ENCODE assay signal across 15 cellular contexts in the genomic region with DNA sequence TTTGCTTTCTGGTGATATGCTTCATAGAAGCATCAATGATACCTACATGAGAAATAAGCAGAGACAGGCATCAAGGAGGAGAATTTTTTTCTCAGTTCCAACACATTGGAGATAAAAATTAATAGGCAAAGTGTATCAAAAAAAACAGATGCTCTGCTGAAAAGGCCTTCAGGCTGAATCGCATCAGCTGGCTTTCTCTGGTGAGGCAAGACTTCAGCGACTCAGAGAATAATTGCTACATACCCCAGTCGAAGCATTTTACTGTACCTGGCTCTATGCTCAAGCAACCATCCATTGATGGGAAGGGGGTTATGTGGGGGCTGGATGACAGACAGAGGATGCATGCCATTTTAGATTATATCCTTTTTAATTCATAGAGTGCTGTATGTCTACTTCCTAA.
DNase-seq lines count a peak whose midpoint lies in the region; ATAC-seq, FAIRE-seq and TF ChIP-seq lines count a peak whose summit lies in the region.
"Had no signal": no experiment of that assay in that cellular context is flagged by ENCODE, and none has a peak within 500 bp of the region (broad histone marks: within the 10 kb centered on the region; RNA-seq: fewer than 3 reads in every experiment).

No MANE protein-coding gene starts in this region.

- no peak for ATAC-seq in HG02642 (IDR thresholded peaks at IDR 0.05; ENCODE audit: poor library complexity, unreplicated experiment)
- ATAC-seq in HG02610 (IDR thresholded peaks at IDR 0.05; ENCODE audit: unreplicated experiment), result no peak
- ATAC-seq: CD8-positive, alpha-beta T cell; GM12878; GM23338 had no signal

- no peaks in the 10 kb centered on the region for H3K36me3 ChIP-seq in bronchial epithelial cell (ENCODE audit: control insufficient read depth, insufficient read depth, low read length)
- H3K36me3 ChIP-seq: BE2C had no signal

- FAIRE-seq in bronchial epithelial cell (lab: Jason Lieb, UNC), result no peak
- FAIRE-seq: D721Med, GM12878 had no signal

- H3K4me3 ChIP-seq in bronchial epithelial cell (ENCODE audit: low read depth, low read length), result no peak overlapping the region
- H3K4me3 ChIP-seq: GM12878, GM23338 had no signal

- in situ Hi-C loops in GM13977 (cut with MboI; ENCODE audit: low pct_unique_long_range_greater_than_20kb, low sequenced_read_pairs, unreplicated experiment), result no loop called here

- no peaks in the 10 kb centered on the region for H3K27me3 ChIP-seq in bronchial epithelial cell (ENCODE audit: control insufficient read depth, insufficient read depth, low read length)
- H3K27me3 ChIP-seq: BE2C had no signal

- DNase-seq in EL (peak; percentile 20), NCI-H226 (peak; percentile 40), bronchial epithelial cell (ENCODE audit: low read depth) (peak; percentile 59), NCI-H345 treated with DMSO at 0.1 percent for 48 hours (lab: John Stamatoyannopoulos, UW; ENCODE audit: unreplicated experiment) (no peak), GM13977 (ENCODE audit: low spot score) (no peak)
- DNase-seq: BE2C; CD8-positive, alpha-beta T cell; COR-L47; DMS153; H7 had no signal

- no peak for TF ChIP-seq CTCF in bronchial epithelial cell (IDR thresholded peaks at IDR 0.05; ENCODE audit: insufficient read depth, low read length, severe bottlenecking)
- no peak for TF ChIP-seq CTCF in GM13977 (IDR thresholded peaks at IDR 0.05; ENCODE audit: extremely low read depth, insufficient read depth, missing control alignments)

Comparison
In these comparisons a context has a peak if more than half of its experiments do, and no peak if none do; other contexts are left out.
1. DNase-seq: peak in EL (single experiment), NCI-H226 (single experiment) and bronchial epithelial cell (single experiment); none in NCI-H345 treated with DMSO at 0.1 percent for 48 hours (single experiment) and GM13977 (single experiment).